23 cellular contexts compared by ENCODE assay signal in the genomic region with DNA sequence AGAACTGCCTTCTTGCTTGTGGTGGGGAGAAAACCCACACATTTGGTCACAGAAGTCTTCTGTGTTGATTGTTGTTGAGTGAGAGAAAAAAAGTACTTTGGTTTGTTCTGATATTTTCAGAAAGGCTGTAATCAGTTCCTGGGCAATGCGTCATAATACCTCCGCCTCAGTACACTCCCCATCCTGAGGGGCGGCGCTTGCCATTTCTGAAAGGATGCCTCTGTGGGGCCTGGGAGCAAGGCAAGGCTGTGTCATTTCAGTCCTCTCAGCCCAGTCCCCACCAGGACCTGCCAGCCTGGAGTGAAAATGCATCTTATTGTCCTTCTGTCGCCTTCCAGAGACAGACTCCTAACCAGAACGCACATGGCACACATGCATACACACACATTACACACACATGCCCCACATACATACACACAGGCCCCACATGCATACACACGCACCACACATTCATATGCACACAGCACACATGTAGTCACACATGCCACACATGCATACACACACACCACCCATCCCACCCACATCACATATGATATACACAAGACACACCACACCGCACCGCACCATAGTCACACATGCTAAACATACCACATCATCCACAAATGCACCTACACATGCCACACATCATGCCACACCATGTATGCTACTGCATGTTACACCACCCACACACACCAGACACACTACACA.
A peak's percentile ranks its signal among the peaks of the same experiment; 100 is the strongest.
DNase-seq lines count a peak whose midpoint lies in the region; ATAC-seq, FAIRE-seq and TF ChIP-seq lines count a peak whose summit lies in the region.
"Had no signal": no experiment of that assay in that cellular context is flagged by ENCODE, and none has a peak within 500 bp of the region (broad histone marks: within the 10 kb centered on the region; RNA-seq: fewer than 3 reads in every experiment).

No MANE protein-coding gene starts in this region.

- H3K36me3 Mint-ChIP-seq in H9 (ENCODE audit: insufficient read depth in 1 of 3, low read depth in 3 of 3): no peaks in the 10 kb centered on the region
- no peaks in the 10 kb centered on the region for H3K36me3 Mint-ChIP-seq in stimulated activated effector memory CD8-positive, alpha-beta T cell treated with anti-CD3 and anti-CD28 coated beads, Interleukin-12 subunit alpha, Interleukin-12 subunit beta, amount 100 ng/mL, for 72 hours
- no peaks in the 10 kb centered on the region for H3K36me3 Mint-ChIP-seq in activated T-helper 1 cell treated with anti-CD3 and anti-CD28 coated beads, Interleukin-12 subunit alpha, Interleukin-12 subunit beta, Interleukin-2, Interleukin-4 antibody, amounts not matched to agents 30 ng/mL and 10 ng/mL and 1 ng/mL, durations not matched to agents 14 hours and 24 hours and 36 hours (ENCODE audit: low read depth)
- H3K36me3 Mint-ChIP-seq: CD4-positive, alpha-beta memory T cell; immature natural killer cell; natural killer cell treated with Interleukin-12 subunit alpha and Interleukin-12 subunit beta and Interleukin-15 and Interleukin-18, amount 100 ng/mL, for 72 hours had no signal

- H3K18ac ChIP-seq in H9 (ENCODE audit: insufficient read length, low read depth, low read length): no peak overlapping the region

- H3K23me2 ChIP-seq in H9 (ENCODE audit: insufficient read length, low read depth, low read length, poor library complexity, severe bottlenecking): peaks cover 5% of the 10 kb centered on the region

- H3K23ac ChIP-seq in H9 (ENCODE audit: insufficient read length, low read depth, low read length): peak overlapping the region; percentile 15

- no peak overlapping the region for H3K14ac ChIP-seq in H9 (ENCODE audit: insufficient read depth, low read length)

- TF ChIP-seq EP300 in K562 (IDR thresholded peaks at IDR 0.05; ENCODE audit: low read length): no peak

- no peak for FAIRE-seq in K562 (lab: Jason Lieb, UNC)

- H2BK5ac ChIP-seq in H9 (ENCODE audit: insufficient read length, low read length): no peak overlapping the region

- TF ChIP-seq CTCF in H9 (conservative IDR thresholded peaks at IDR 0.05) (0 out of 3 replicates have a peak, but pooled peaks have one; percentile 16), K562 (IDR thresholded peaks at IDR 0.05 in 2 of 3, conservative IDR thresholded peaks at IDR 0.05 in 1 of 3; ENCODE audit: insufficient read depth in 2 of 3, low read depth in 1 of 3, low read length in 3 of 3) (no peak), mucosa of descending colon (IDR thresholded peaks at IDR 0.05) (no peak)

- H3K27me3 Mint-ChIP-seq in H9 (ENCODE audit: low read depth): peaks cover 6% of the 10 kb centered on the region
- H3K27me3 Mint-ChIP-seq in activated T-helper 1 cell treated with anti-CD3 and anti-CD28 coated beads, Interleukin-12 subunit alpha, Interleukin-12 subunit beta, Interleukin-2, Interleukin-4 antibody, amounts not matched to agents 30 ng/mL and 10 ng/mL and 1 ng/mL, durations not matched to agents 14 hours and 24 hours and 36 hours (ENCODE audit: insufficient read depth): peaks cover 6% of the 10 kb centered on the region

- no peak overlapping the region for H2BK15ac ChIP-seq in H9 (ENCODE audit: low read depth, low read length)

- no peak overlapping the region for H4K91ac ChIP-seq in H9 (ENCODE audit: insufficient read length, low read depth, low read length)

- no peak overlapping the region for H3K4ac ChIP-seq in H9 (ENCODE audit: low read depth, low read length)

- H2BK12ac ChIP-seq in H9 (ENCODE audit: insufficient read length, low read depth, low read length): no peak overlapping the region

- WGBS in H9 (ENCODE audit: extremely low coverage, insufficient read length, low lambda C conversion rate): no CpG with 5 or more reads among the region's 9 CpGs
- 6% methylated on average over 9 of the region's 9 CpGs for WGBS in K562 (ENCODE audit: insufficient coverage, low coverage, missing lambda C conversion rate)

- no peak overlapping the region for H3K27ac Mint-ChIP-seq in H9
- no peak overlapping the region for H3K27ac Mint-ChIP-seq in stimulated activated effector memory CD8-positive, alpha-beta T cell treated with anti-CD3 and anti-CD28 coated beads, Interleukin-12 subunit alpha, Interleukin-12 subunit beta, amount 100 ng/mL, for 72 hours
- H3K27ac Mint-ChIP-seq in activated T-helper 1 cell treated with anti-CD3 and anti-CD28 coated beads, Interleukin-12 subunit alpha, Interleukin-12 subunit beta, Interleukin-2, Interleukin-4 antibody, amounts not matched to agents 30 ng/mL and 10 ng/mL and 1 ng/mL, durations not matched to agents 14 hours and 24 hours and 36 hours: no peak overlapping the region
- H3K27ac Mint-ChIP-seq: CD4-positive, alpha-beta memory T cell; immature natural killer cell; natural killer cell treated with Interleukin-12 subunit alpha and Interleukin-12 subunit beta and Interleukin-15 and Interleukin-18, amount 100 ng/mL, for 72 hours had no signal

- no peaks in the 10 kb centered on the region for H3K36me3 ChIP-seq in K562 (ENCODE audit: control insufficient read depth, insufficient read depth, low read length)
- H3K36me3 ChIP-seq in mucosa of descending colon (ENCODE audit: low read depth): no peaks in the 10 kb centered on the region
- H3K36me3 ChIP-seq: SJSA1 had no signal

- H3K4me1 ChIP-seq in H9 (ENCODE audit: insufficient read depth, low read length) (peaks cover 12% of the 10 kb centered on the region; the same call in 1 of the 2 replicates), K562 (replicated peaks in 1 of 2; ENCODE audit: control insufficient read depth in 2 of 2, insufficient read depth in 2 of 2, low read length in 2 of 2) (peaks cover 0 to 7% of the 10 kb centered on the region in 2 experiments; a peak in 1 of 5 replicates), mucosa of descending colon (ENCODE audit: low read depth) (no peaks in the 10 kb centered on the region)
- H3K4me1 ChIP-seq: SJSA1 had no signal

- H3K9me3 Mint-ChIP-seq in H9: no peaks in the 10 kb centered on the region
- no peaks in the 10 kb centered on the region for H3K9me3 Mint-ChIP-seq in stimulated activated effector memory CD8-positive, alpha-beta T cell treated with anti-CD3 and anti-CD28 coated beads, Interleukin-12 subunit alpha, Interleukin-12 subunit beta, amount 100 ng/mL, for 72 hours
- H3K9me3 Mint-ChIP-seq in activated T-helper 1 cell treated with anti-CD3 and anti-CD28 coated beads, Interleukin-12 subunit alpha, Interleukin-12 subunit beta, Interleukin-2, Interleukin-4 antibody, amounts not matched to agents 30 ng/mL and 10 ng/mL and 1 ng/mL, durations not matched to agents 14 hours and 24 hours and 36 hours: no peaks in the 10 kb centered on the region
- H3K9me3 Mint-ChIP-seq: CD4-positive, alpha-beta memory T cell; immature natural killer cell; natural killer cell treated with Interleukin-12 subunit alpha and Interleukin-12 subunit beta and Interleukin-15 and Interleukin-18, amount 100 ng/mL, for 72 hours had no signal

- TF ChIP-seq RAD21 in K562 (CRISPR knock-in tag; conservative IDR thresholded peaks at IDR 0.05 in 1 of 2, IDR thresholded peaks at IDR 0.05 in 1 of 2): no peak

- H3K4me3 Mint-ChIP-seq in H9: no peak overlapping the region
- no peak overlapping the region for H3K4me3 Mint-ChIP-seq in stimulated activated effector memory CD8-positive, alpha-beta T cell treated with anti-CD3 and anti-CD28 coated beads, Interleukin-12 subunit alpha, Interleukin-12 subunit beta, amount 100 ng/mL, for 72 hours
- no peak overlapping the region for H3K4me3 Mint-ChIP-seq in activated T-helper 1 cell treated with anti-CD3 and anti-CD28 coated beads, Interleukin-12 subunit alpha, Interleukin-12 subunit beta, Interleukin-2, Interleukin-4 antibody, amounts not matched to agents 30 ng/mL and 10 ng/mL and 1 ng/mL, durations not matched to agents 14 hours and 24 hours and 36 hours
- H3K4me3 Mint-ChIP-seq: CD4-positive, alpha-beta memory T cell; immature natural killer cell; natural killer cell treated with Interleukin-12 subunit alpha and Interleukin-12 subunit beta and Interleukin-15 and Interleukin-18, amount 100 ng/mL, for 72 hours had no signal

- no peak overlapping the region for H3T11ph ChIP-seq in H9 (ENCODE audit: low read length)

- H3K27me3 ChIP-seq in H9 (ENCODE audit: insufficient read depth, low read length) (no peaks in the 10 kb centered on the region; the same call in 1 of the 2 replicates), K562 (ENCODE audit: control insufficient read depth in 2 of 2, insufficient read depth in 2 of 2, low read length in 2 of 2) (peaks cover 2 to 33% of the 10 kb centered on the region in 2 experiments; a peak in 3 of 5 replicates), layer of hippocampus (ENCODE audit: control insufficient read depth, insufficient read depth, low read length) (no peaks in the 10 kb centered on the region)
- H3K27me3 ChIP-seq: SJSA1 had no signal

- ATAC-seq in K562: peak; percentile 58; the same call in 2 of the 3 replicates
- ATAC-seq in stimulated activated effector memory CD8-positive, alpha-beta T cell treated with anti-CD3 and anti-CD28 coated beads, Interleukin-12 subunit alpha, Interleukin-12 subunit beta, amount 100 ng/mL, for 72 hours: peak; percentile 36
- ATAC-seq in mucosa of descending colon: no peak

- H3K27ac ChIP-seq in H9 (ENCODE audit: insufficient read length, low read depth, low read length) (no peak overlapping the region), K562 (ENCODE audit: extremely low read depth, low read depth, low read length) (no peak overlapping the region), layer of hippocampus (ENCODE audit: low read depth, low read length) (peak overlapping the region; percentile 49)
- H3K27ac ChIP-seq: epithelial cell of prostate, SJSA1 had no signal

- peaks cover 27 to 32% of the 10 kb centered on the region in 2 experiments for H3K4me1 Mint-ChIP-seq in H9
- H3K4me1 Mint-ChIP-seq in stimulated activated effector memory CD8-positive, alpha-beta T cell treated with anti-CD3 and anti-CD28 coated beads, Interleukin-12 subunit alpha, Interleukin-12 subunit beta, amount 100 ng/mL, for 72 hours: no peaks in the 10 kb centered on the region
- no peaks in the 10 kb centered on the region for H3K4me1 Mint-ChIP-seq in activated T-helper 1 cell treated with anti-CD3 and anti-CD28 coated beads, Interleukin-12 subunit alpha, Interleukin-12 subunit beta, Interleukin-2, Interleukin-4 antibody, amounts not matched to agents 30 ng/mL and 10 ng/mL and 1 ng/mL, durations not matched to agents 14 hours and 24 hours and 36 hours (ENCODE audit: low read depth)
- H3K4me1 Mint-ChIP-seq: CD4-positive, alpha-beta memory T cell; immature natural killer cell had no signal

- no peaks in the 10 kb centered on the region for H3K9me3 ChIP-seq in H9 (ENCODE audit: control insufficient read depth, low read depth, low read length)
- no peaks in the 10 kb centered on the region for H3K9me3 ChIP-seq in K562 (replicated peaks; ENCODE audit: control insufficient read depth, insufficient read depth, low read depth, low read length)
- H3K9me3 ChIP-seq in mucosa of descending colon: no peaks in the 10 kb centered on the region
- H3K9me3 ChIP-seq: SJSA1 had no signal

- H3K9me1 ChIP-seq in K562 (ENCODE audit: control insufficient read depth, insufficient read depth, low read length): no peaks in the 10 kb centered on the region

- H3K9ac ChIP-seq in H9 (ENCODE audit: extremely low read depth, insufficient read length, low read length): no peak overlapping the region
- no peak overlapping the region for H3K9ac ChIP-seq in K562 (ENCODE audit: insufficient read depth in 1 of 2, low read depth in 2 of 2, low read length in 2 of 2)

- intact Hi-C loops in K562 (cut with micrococcal nuclease): no loop called here
- intact Hi-C loops in mucosa of descending colon (cut with DNase I, micrococcal nuclease): no loop called here
- intact Hi-C loops in activated T-helper 1 cell treated with anti-CD3 and anti-CD28 coated beads, Interleukin-12 subunit alpha, Interleukin-12 subunit beta, Interleukin-2, Interleukin-4 antibody, amounts not matched to agents 30 ng/mL and 10 ng/mL and 1 ng/mL, durations not matched to agents 14 hours and 24 hours and 36 hours (cut with micrococcal nuclease): no loop called here

- H4K8ac ChIP-seq in H9 (replicated peaks; ENCODE audit: insufficient read length, low read depth, low read length): no peak overlapping the region

- no peak overlapping the region for H3K56ac ChIP-seq in H9 (ENCODE audit: insufficient read length, low read depth, low read length)

- no peak overlapping the region for H2BK120ac ChIP-seq in H9 (ENCODE audit: low read depth, low read length, poor library complexity, severe bottlenecking)

- H3K4me3 ChIP-seq in K562: no peak overlapping the region
- no peak overlapping the region for H3K4me3 ChIP-seq in mucosa of descending colon
- H3K4me3 ChIP-seq: SJSA1 had no signal

- H4K5ac ChIP-seq in H9 (ENCODE audit: insufficient read length, low read depth, low read length): no peak overlapping the region

- no peak for TF ChIP-seq POLR2A in K562 (conservative IDR thresholded peaks at IDR 0.05)

- no peaks in the 10 kb centered on the region for H4K20me1 ChIP-seq in H9 (ENCODE audit: control insufficient read depth, insufficient read depth, insufficient read length)
- H4K20me1 ChIP-seq in K562 (replicated peaks; ENCODE audit: control insufficient read depth, insufficient read depth, low read length): no peaks in the 10 kb centered on the region

- in situ Hi-C loops in K562 (cut with MboI): no loop called here

- H3K79me2 ChIP-seq in H9 (ENCODE audit: insufficient read depth, low read length) (no peaks in the 10 kb centered on the region), K562 (ENCODE audit: control insufficient read depth, insufficient read depth, low read length) (no peaks in the 10 kb centered on the region)

- no peak overlapping the region for H2AFZ ChIP-seq in H9 (ENCODE audit: low read length)
- no peak overlapping the region for H2AFZ ChIP-seq in K562 (ENCODE audit: low read depth, low read length)

- BruUV-seq in K562 (replicated peaks; lab: Mats Ljungman, UMichigan): no TSS peak

- no peak overlapping the region for H3K4me2 ChIP-seq in H9 (ENCODE audit: insufficient read depth, insufficient read length, low read length)
- H3K4me2 ChIP-seq in K562 (ENCODE audit: insufficient read depth, low read length): no peak overlapping the region

- H3K79me1 ChIP-seq in H9 (ENCODE audit: insufficient read depth, low read depth, low read length, poor library complexity, severe bottlenecking): no peaks in the 10 kb centered on the region

- no peak overlapping the region for H2BK20ac ChIP-seq in H9 (ENCODE audit: low read depth, low read length, poor library complexity, severe bottlenecking)

- POLR2A ChIA-PET in K562 (lab: Yijun Ruan, JAX): no interaction called here

- no peak overlapping the region for H2AK5ac ChIP-seq in H9 (ENCODE audit: insufficient read length, low read length)

- DNase-seq in H9 (no peak), K562 (ENCODE audit: extremely low read depth in 1 of 4, low spot score in 3 of 4) (no peak), NOMO-1 treated with dmso at 0.1 percent for 144 hours (lab: John Stamatoyannopoulos, UW; ENCODE audit: unreplicated experiment) (no peak), NCI-H1694 treated with DMSO at 0.1 percent for 48 hours (lab: John Stamatoyannopoulos, UW) (no peak), mucosa of descending colon (no peak)
- no peak for DNase-seq in stimulated activated effector memory CD8-positive, alpha-beta T cell treated with anti-CD3 and anti-CD28 coated beads, Interleukin-12 subunit alpha, Interleukin-12 subunit beta, amount 100 ng/mL, for 72 hours (ENCODE audit: low spot score in 2 of 2)
- DNase-seq in activated T-helper 1 cell treated with anti-CD3 and anti-CD28 coated beads, Interleukin-12 subunit alpha, Interleukin-12 subunit beta, Interleukin-2, Interleukin-4 antibody, amounts not matched to agents 30 ng/mL and 10 ng/mL and 1 ng/mL, durations not matched to agents 14 hours and 24 hours and 36 hours (ENCODE audit: low spot score): no peak
- DNase-seq: activated CD8-positive, alpha-beta memory T cell treated with anti-CD3 and anti-CD28 coated beads, Interleukin-2, amount 50 U/mL, for 48 hours; activated gamma-delta T cell treated with Interleukin-2 at 50 U/mL for 16 hours; amniotic stem cell; CD4-positive, alpha-beta memory T cell; DMS79 treated with DMSO at 0.1 percent for 48 hours; glutamatergic neuron; GOT3; immature natural killer cell; Kasumi-1; NCI-H1105; NCI-H526 treated with DMSO at 0.1 percent for 48 hours; OCI-M1 had no signal

- CTCF ChIA-PET in K562 (lab: Yijun Ruan, JAX; ENCODE audit: low intra/inter-chr PET ratio): no interaction called here
